In the genomic region with DNA sequence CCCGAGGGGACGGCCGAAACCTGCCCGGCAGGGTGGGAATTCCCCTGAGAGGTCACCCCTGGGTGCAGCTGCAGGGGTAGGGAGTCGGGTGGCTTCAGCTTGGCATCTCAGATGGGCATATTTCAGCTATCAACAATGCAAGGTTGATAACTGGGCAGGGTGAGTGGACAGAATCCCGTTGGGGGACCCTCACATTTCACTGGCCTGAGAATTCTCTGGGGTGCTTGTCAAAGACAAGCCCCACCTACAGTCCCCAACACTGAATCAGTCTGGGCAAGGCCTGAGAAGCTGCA, we compare ENCODE assay signal across 10 cellular contexts. TPM values are rescaled to one million over a fixed set of nuclear protein-coding genes. Genes with fewer than 3 reads are reported as not detected.
A peak's percentile ranks its signal among the peaks of the same experiment; 100 is the strongest.
DNase-seq lines count a peak whose midpoint lies in the region; ATAC-seq and TF ChIP-seq lines count a peak whose summit lies in the region.
"Had no signal": no experiment of that assay in that cellular context is flagged by ENCODE, and none has a peak within 500 bp of the region (broad histone marks: within the 10 kb centered on the region; RNA-seq: fewer than 3 reads in every experiment).

No MANE protein-coding gene starts in this region.

- peaks cover 15% of the 10 kb centered on the region for H3K36me3 Mint-ChIP-seq in central memory CD8-positive, alpha-beta T cell (ENCODE audit: insufficient read depth)

- POLR2A ChIA-PET in HEK293T (lab: Yijun Ruan, JAX), result no interaction called here

- peak in 1 of 3 donors; percentile 44 for DNase-seq in Peyer's patch
- no peak for DNase-seq in central memory CD8-positive, alpha-beta T cell (ENCODE audit: low spot score in 2 of 2)
- peak; percentile 55 for DNase-seq in sigmoid colon
- DNase-seq in HEK293T (ENCODE audit: extremely low spot score), result no peak
- no peak for DNase-seq in NCI-H146 (lab: John Stamatoyannopoulos, UW)
- DNase-seq: DMS 273 treated with DMSO at 0.1 percent for 48 hours, head of caudate nucleus, NCI-H1048 had no signal

- TF ChIP-seq EP300 in sigmoid colon (IDR thresholded peaks at IDR 0.05), result no peak

- H3K36me3 ChIP-seq in Peyer's patch (no peaks in the 10 kb centered on the region), sigmoid colon (no peaks in the 10 kb centered on the region)

- TF ChIP-seq CTCF in GM12875 (IDR thresholded peaks at IDR 0.05; ENCODE audit: borderline replicate concordance, insufficient read depth, low read depth, low read length) (no peak), Peyer's patch (IDR thresholded peaks at IDR 0.05) (no peak), sigmoid colon (IDR thresholded peaks at IDR 0.05) (no peak)

- intact Hi-C loops in sigmoid colon (cut with DNase I), result no loop called here

- CTCF ChIA-PET in HEK293T (lab: Yijun Ruan, JAX), result interaction anchor here (1.2 kb wide), 1 partner anchor 10 kb away, joined by 3 read pairs; no protein-coding TSS in a partner anchor

- H3K27me3 Mint-ChIP-seq in central memory CD8-positive, alpha-beta T cell, result no peaks in the 10 kb centered on the region

- 7 to 40% methylated on average over 6 of the region's 6 CpGs for WGBS in sigmoid colon, 2 donors

- H3K4me1 Mint-ChIP-seq in central memory CD8-positive, alpha-beta T cell, result peaks cover 74% of the 10 kb centered on the region

- peak overlapping the region; percentile 93 for H3K4me3 Mint-ChIP-seq in central memory CD8-positive, alpha-beta T cell

- H3K9me3 ChIP-seq in Peyer's patch (no peaks in the 10 kb centered on the region), sigmoid colon (no peaks in the 10 kb centered on the region)

- H3K9me3 Mint-ChIP-seq in central memory CD8-positive, alpha-beta T cell, result no peaks in the 10 kb centered on the region

- H3K27ac ChIP-seq in Peyer's patch (peak overlapping the region in 3 of 4 donors; percentile 59 to 63 (median 61)), sigmoid colon (peak overlapping the region in 3 of 4 donors; percentile 83 to 97 (median 95))

- no peak for ATAC-seq in central memory CD8-positive, alpha-beta T cell (replicated peaks; ENCODE audit: extremely low read depth, poor library complexity, severe bottlenecking)
- ATAC-seq in GM18858 (IDR thresholded peaks at IDR 0.05; ENCODE audit: unreplicated experiment), result no peak

- H3K4me1 ChIP-seq in Peyer's patch (peaks cover 0 to 44% (median 6%) of the 10 kb centered on the region in 4 donors), sigmoid colon (peaks cover 0 to 86% (median 77%) of the 10 kb centered on the region in 4 donors)

- H3K4me3 ChIP-seq in GM12875 (ENCODE audit: low read depth, low read length), result peak overlapping the region; percentile 36
- peak overlapping the region in 1 of 4 donors; percentile 6 for H3K4me3 ChIP-seq in Peyer's patch
- H3K4me3 ChIP-seq in sigmoid colon, result peak overlapping the region in 3 of 4 donors; percentile 14 to 15 (median 14)

- no peak for TF ChIP-seq POLR2A in Peyer's patch (IDR thresholded peaks at IDR 0.05)
- no peak for TF ChIP-seq POLR2A in sigmoid colon (IDR thresholded peaks at IDR 0.05)

- H3K27me3 ChIP-seq in Peyer's patch (no peaks in the 10 kb centered on the region), sigmoid colon (no peaks in the 10 kb centered on the region)

- peak overlapping the region; percentile 74 for H3K27ac Mint-ChIP-seq in central memory CD8-positive, alpha-beta T cell (ENCODE audit: low read depth)

TF ChIP-seq in HEK293T, 16 proteins besides CTCF, POLR2A, EP300 and RAD21:
- TF ChIP-seq FOXA1 (IDR thresholded peaks at IDR 0.05) (no peak), FOXK2 (IDR thresholded peaks at IDR 0.05) (no peak), ELF4 (IDR thresholded peaks at IDR 0.05) (no peak), ZNF384 (IDR thresholded peaks at IDR 0.05) (no peak), CTBP1 (IDR thresholded peaks at IDR 0.05; ENCODE audit: borderline replicate concordance) (no peak), L3MBTL2 (conservative IDR thresholded peaks at IDR 0.05) (no peak), PKNOX1 (IDR thresholded peaks at IDR 0.05) (no peak), SUZ12 (IDR thresholded peaks at IDR 0.05) (no peak), HDGF (IDR thresholded peaks at IDR 0.05; ENCODE audit: borderline replicate concordance) (no peak), TARDBP (IDR thresholded peaks at IDR 0.05) (no peak)

RNA-seq across cellular contexts. Expression of gene RGS10, which starts 3.2 kb away (rescaled TPM):
- total RNA-seq in Peyer's patch, result 10 to 100 TPM in 2 of 4 donors, 1 to 10 TPM in 2; 3.9 to 63.5 (median 13.2) TPM
- 100 to 1,000 TPM; 125 to 192 (median 167) TPM for total RNA-seq in sigmoid colon
- polyA plus RNA-seq in sigmoid colon, result 100 to 1,000 TPM in 1 of 3 donors, 10 to 100 TPM in 2; 54.1 to 106 (median 64.3) TPM

RNA-seq across cellular contexts. Expression of gene TIAL1, which starts 57.5 kb away (rescaled TPM):
- total RNA-seq in Peyer's patch (100 to 1,000 TPM in 1 of 4 donors, 10 to 100 TPM in 3; 58.4 to 103 (median 79.7) TPM), sigmoid colon (100 to 1,000 TPM in 1 of 4 donors, 10 to 100 TPM in 3; 68.3 to 132 (median 90.0) TPM)
- polyA plus RNA-seq in sigmoid colon, result 10 to 100 TPM; 29.4 to 47.8 (median 30.1) TPM
